1 cellular context compared by ENCODE assay signal in genomic region chr7:140765441-140765840, GRCh38.
TF ChIP-seq lines count a peak whose summit lies in the region.
"Not testable (repeated sequence)": the region's sequence is repeated elsewhere in the genome, so short reads cannot be mapped to it uniquely, and the experiment has no call there.

No MANE protein-coding gene starts in this region.

- H3K36me3 ChIP-seq in HEK293 (ENCODE audit: control insufficient read depth in 2 of 2, insufficient read depth in 1 of 2, low read length in 2 of 2): peaks cover 0 to 15% of the 10 kb centered on the region in 2 experiments; a peak in 2 of 3 replicates

- H3K9me3 ChIP-seq in HEK293 (ENCODE audit: control insufficient read depth, insufficient read depth, low read depth, low read length): not testable (repeated sequence)

- POLR2A ChIA-PET in HEK293 (lab: Yijun Ruan, JAX): not testable (repeated sequence)

- CTCF ChIA-PET in HEK293 (lab: Yijun Ruan, JAX): not testable (repeated sequence)

- not testable (repeated sequence) for TF ChIP-seq CTCF in HEK293 (tag by site-specific recombination; IDR thresholded peaks at IDR 0.05)

- H3K4me3 ChIP-seq in HEK293 (ENCODE audit: low read depth, low read length): not testable (repeated sequence)

- H3K27ac ChIP-seq in HEK293 (ENCODE audit: extremely low read depth, low read depth, low read length): not testable (repeated sequence)

- H3K4me1 ChIP-seq in HEK293 (ENCODE audit: control insufficient read depth, insufficient read depth, low read length): not testable (repeated sequence)

TF ChIP-seq in HEK293, 187 proteins besides CTCF, POLR2A, EP300 and RAD21:
- 0 out of 2 replicates have a peak, but pooled peaks have one; percentile 36 for TF ChIP-seq ZNF184 (tag by site-specific recombination; IDR thresholded peaks at IDR 0.05)
